23 cellular contexts compared by ENCODE assay signal in the genomic region with DNA sequence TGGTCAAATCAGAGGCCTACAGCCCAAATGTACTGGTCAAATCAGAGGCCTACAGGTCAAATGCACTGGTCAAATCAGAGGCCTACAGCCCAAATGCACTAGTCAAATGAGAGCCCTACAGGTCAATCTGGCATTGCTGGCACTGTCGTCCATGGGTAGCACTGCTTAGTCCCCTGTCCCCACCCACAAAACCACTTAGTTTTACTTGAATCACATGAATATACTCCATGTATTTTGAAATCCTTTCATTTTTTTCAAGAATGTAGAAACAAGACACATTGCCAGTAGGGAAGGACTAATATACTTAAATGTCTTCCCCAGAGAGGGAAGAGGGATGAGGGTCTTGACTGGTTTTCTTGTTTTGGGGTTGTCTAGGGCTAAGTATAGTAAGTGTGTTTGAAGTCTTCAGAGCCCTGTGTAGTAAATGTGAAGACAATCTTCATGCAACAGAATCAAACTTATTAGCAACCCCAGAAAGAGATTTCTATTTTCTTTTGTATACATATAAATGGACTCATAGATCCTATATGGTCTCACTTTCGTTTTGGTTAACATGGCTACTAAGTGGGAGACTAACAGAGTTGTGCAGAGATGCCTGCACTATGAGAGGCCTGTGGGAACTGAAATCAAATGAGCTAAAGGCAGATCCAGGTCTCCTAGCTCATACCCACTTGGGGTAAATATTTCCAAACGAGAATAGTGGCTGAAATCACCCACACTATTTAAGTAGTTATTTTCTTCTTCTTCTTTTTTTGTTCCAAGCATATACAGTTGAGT.
"Had no signal": no experiment of that assay in that cellular context is flagged by ENCODE, and none has a peak within 500 bp of the region (broad histone marks: within the 10 kb centered on the region; RNA-seq: fewer than 3 reads in every experiment).

No MANE protein-coding gene starts in this region.

- H3K9me3 ChIP-seq: ascending aorta, gastroesophageal sphincter, left ventricle myocardium inferior, right atrium auricular region, tibial nerve had no signal

- H3K4me2 ChIP-seq: hepatocyte, smooth muscle cell had no signal

- H3K4me1 ChIP-seq: ascending aorta, gastroesophageal sphincter, left ventricle myocardium inferior, right atrium auricular region, tibial nerve had no signal

- H3K4me3 Mint-ChIP-seq: activated naive CD8-positive, alpha-beta T cell; activated T-cell treated with anti-CD3 and anti-CD28 coated beads, Interleukin-2, amount 50 U/mL, for 4 hours; activated T-helper 17 cell treated with anti-CD3 and anti-CD28 coated beads, Interleukin-2, amount 50 U/mL, for 72 hours; brain; natural killer cell treated with Interleukin-12 subunit alpha and Interleukin-12 subunit beta and Interleukin-15 and Interleukin-18, amount 100 ng/mL, for 72 hours; stimulated activated naive B cell treated with anti-CD40 and anti-IgM and Interleukin-4, amounts not matched to agents 10 μg/mL and 1 μg/mL and 100 μg/mL, for 72 hours; T-helper 1 cell treated with Interleukin-12 subunit alpha and Interleukin-12 subunit beta and Interleukin-4 antibody, amounts not matched to agents 30 μg/mL and 1 μg/mL, for 36 hours had no signal

- H3K4me1 Mint-ChIP-seq: activated T-helper 17 cell treated with anti-CD3 and anti-CD28 coated beads, Interleukin-2, amount 50 U/mL, for 72 hours; brain had no signal

- H2AFZ ChIP-seq: hepatocyte had no signal

- DNase-seq: activated CD4-positive, alpha-beta T cell treated with anti-CD3 and anti-CD28 coated beads, Interleukin-2, amount 50 U/mL, for 1 hour; activated T-cell treated with anti-CD3 and anti-CD28 coated beads, Interleukin-2, amount 50 U/mL, for 4 hours; islet precursor cell; left ventricle myocardium inferior; mesendoderm; stimulated activated CD4-positive, alpha-beta T cell treated with anti-CD3 and anti-CD28 coated beads, Interleukin-1b, Interleukin-23, amount 100 ng/mL, for 48 hours; stimulated activated naive B cell treated with anti-CD40 and anti-IgM and Interleukin-4, amounts not matched to agents 10 μg/mL and 1 μg/mL and 100 μg/mL, for 72 hours; T-helper 9 cell; WERI-Rb-1 had no signal

- H3K27ac Mint-ChIP-seq: activated T-helper 17 cell treated with anti-CD3 and anti-CD28 coated beads, Interleukin-2, amount 50 U/mL, for 72 hours; brain; natural killer cell treated with Interleukin-12 subunit alpha and Interleukin-12 subunit beta and Interleukin-15 and Interleukin-18, amount 100 ng/mL, for 72 hours; stimulated activated naive B cell treated with anti-CD40 and anti-IgM and Interleukin-4, amounts not matched to agents 10 μg/mL and 1 μg/mL and 100 μg/mL, for 72 hours; T-helper 1 cell treated with Interleukin-12 subunit alpha and Interleukin-12 subunit beta and Interleukin-4 antibody, amounts not matched to agents 30 μg/mL and 1 μg/mL, for 36 hours had no signal

- H3K27me3 ChIP-seq: ascending aorta, cardiac muscle cell, gastroesophageal sphincter, hepatocyte, right atrium auricular region, tibial nerve had no signal

- H3K9me3 Mint-ChIP-seq: activated T-cell treated with anti-CD3 and anti-CD28 coated beads, Interleukin-2, amount 50 U/mL, for 4 hours; activated T-helper 17 cell treated with anti-CD3 and anti-CD28 coated beads, Interleukin-2, amount 50 U/mL, for 72 hours; brain; natural killer cell treated with Interleukin-12 subunit alpha and Interleukin-12 subunit beta and Interleukin-15 and Interleukin-18, amount 100 ng/mL, for 72 hours; stimulated activated naive B cell treated with anti-CD40 and anti-IgM and Interleukin-4, amounts not matched to agents 10 μg/mL and 1 μg/mL and 100 μg/mL, for 72 hours; T-helper 1 cell treated with Interleukin-12 subunit alpha and Interleukin-12 subunit beta and Interleukin-4 antibody, amounts not matched to agents 30 μg/mL and 1 μg/mL, for 36 hours had no signal

- ATAC-seq: activated CD4-positive, CD25-positive, alpha-beta regulatory T cell treated with anti-CD3 and anti-CD28 coated beads, Interleukin-2, amount 50 U/mL, for 24 hours; activated T-cell treated with anti-CD3 and anti-CD28 coated beads, Interleukin-2, amount 50 U/mL, for 4 hours; activated T-helper 17 cell treated with anti-CD3 and anti-CD28 coated beads, Interleukin-2, amount 50 U/mL, for 72 hours; gastroesophageal sphincter; natural killer cell treated with Interleukin-12 subunit alpha and Interleukin-12 subunit beta and Interleukin-15 and Interleukin-18, amount 100 ng/mL, for 72 hours; stimulated activated naive B cell treated with anti-CD40 and anti-IgM and Interleukin-4, amounts not matched to agents 10 μg/mL and 1 μg/mL and 100 μg/mL, for 72 hours had no signal

- H3K4me3 ChIP-seq: ascending aorta, cardiac muscle cell, gastroesophageal sphincter, hepatocyte, left ventricle myocardium inferior, lung, right atrium auricular region, smooth muscle cell, tibial nerve had no signal

- H3K27me3 Mint-ChIP-seq: activated naive CD8-positive, alpha-beta T cell; activated T-helper 17 cell treated with anti-CD3 and anti-CD28 coated beads, Interleukin-2, amount 50 U/mL, for 72 hours; brain; natural killer cell treated with Interleukin-12 subunit alpha and Interleukin-12 subunit beta and Interleukin-15 and Interleukin-18, amount 100 ng/mL, for 72 hours; stimulated activated naive B cell treated with anti-CD40 and anti-IgM and Interleukin-4, amounts not matched to agents 10 μg/mL and 1 μg/mL and 100 μg/mL, for 72 hours had no signal

- H3K27ac ChIP-seq: ascending aorta, cardiac muscle cell, gastroesophageal sphincter, hepatocyte, left ventricle myocardium inferior, right atrium auricular region, tibial nerve, WERI-Rb-1 had no signal

- H3K79me2 ChIP-seq: hepatocyte had no signal
